12 cellular contexts compared by ENCODE assay signal in the genomic region with DNA sequence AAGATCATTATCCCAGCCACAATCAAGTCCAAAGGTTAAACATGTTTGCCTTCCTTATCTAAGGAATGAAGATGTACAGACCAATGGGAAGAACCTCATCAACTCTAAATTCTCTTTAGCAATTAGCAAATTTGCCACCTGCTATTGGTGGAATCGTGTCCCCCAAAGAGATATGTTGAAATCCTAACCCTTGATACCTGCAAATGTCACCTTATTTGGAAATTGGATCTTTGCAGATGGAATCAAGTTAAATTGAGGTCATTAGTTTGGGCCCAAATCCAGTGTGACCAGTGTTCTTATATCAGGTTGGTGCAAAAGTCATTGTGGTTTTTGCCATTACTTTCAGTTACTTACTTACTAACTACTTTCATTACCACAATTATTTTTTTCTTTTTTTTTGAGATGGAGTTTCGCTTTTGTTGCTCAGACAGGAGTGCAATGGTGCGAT. TPM values are rescaled to one million over a fixed set of nuclear protein-coding genes. Genes with fewer than 3 reads are reported as not detected.
DNase-seq lines count a peak whose midpoint lies in the region; ATAC-seq, FAIRE-seq and TF ChIP-seq lines count a peak whose summit lies in the region.
"Had no signal": no experiment of that assay in that cellular context is flagged by ENCODE, and none has a peak within 500 bp of the region (broad histone marks: within the 10 kb centered on the region; RNA-seq: fewer than 3 reads in every experiment).

No MANE protein-coding gene starts in this region.

- H3K27me3 ChIP-seq in K562 (ENCODE audit: control insufficient read depth in 2 of 2, insufficient read depth in 2 of 2, low read length in 2 of 2) (no peaks in the 10 kb centered on the region; a peak in 1 of 5 replicates), Peyer's patch (no peaks in the 10 kb centered on the region)
- H3K27me3 ChIP-seq: neutrophil had no signal

- intact Hi-C loops in K562 (cut with micrococcal nuclease): no loop called here

- no peak for TF ChIP-seq EP300 in K562 (IDR thresholded peaks at IDR 0.05; ENCODE audit: low read length)

- TF ChIP-seq RAD21 in K562 (CRISPR knock-in tag; conservative IDR thresholded peaks at IDR 0.05 in 1 of 2, IDR thresholded peaks at IDR 0.05 in 1 of 2): no peak

- no peaks in the 10 kb centered on the region for H3K79me2 ChIP-seq in K562 (ENCODE audit: control insufficient read depth, insufficient read depth, low read length)

- H3K4me2 ChIP-seq in K562 (ENCODE audit: insufficient read depth, low read length): no peak overlapping the region

- no peak for FAIRE-seq in K562 (lab: Jason Lieb, UNC)

- H3K4me3 Mint-ChIP-seq in HFFc6: no peak overlapping the region
- H3K4me3 Mint-ChIP-seq: activated naive CD4-positive, alpha-beta T cell treated with anti-CD3 and anti-CD28 coated beads, Interleukin-2, amount 50 U/mL, for 24 hours had no signal

- ATAC-seq in GM18498 (IDR thresholded peaks at IDR 0.05; ENCODE audit: unreplicated experiment) (peak; percentile 80), GM21381 (IDR thresholded peaks at IDR 0.05; ENCODE audit: unreplicated experiment) (peak; percentile 73), HG03066 (IDR thresholded peaks at IDR 0.05; ENCODE audit: low read depth, unreplicated experiment) (peak; percentile 70), K562 (no peak)

- no peaks in the 10 kb centered on the region for H3K36me3 ChIP-seq in K562 (ENCODE audit: control insufficient read depth, insufficient read depth, low read length)
- no peaks in the 10 kb centered on the region for H3K36me3 ChIP-seq in Peyer's patch
- H3K36me3 ChIP-seq: neutrophil had no signal

- DNase-seq in K562 (ENCODE audit: extremely low read depth in 1 of 4, low spot score in 3 of 4): no peak
- DNase-seq in GM03348 (ENCODE audit: low spot score): no peak
- no peak for DNase-seq in Peyer's patch
- DNase-seq in HFFc6: no peak
- DNase-seq in NCI-H146 treated with DMSO at 0.1 percent for 48 hours (lab: John Stamatoyannopoulos, UW; ENCODE audit: unreplicated experiment): no peak
- DNase-seq: foreskin fibroblast, NCI-H1048 had no signal

- no peaks in the 10 kb centered on the region for H4K20me1 ChIP-seq in K562 (replicated peaks; ENCODE audit: control insufficient read depth, insufficient read depth, low read length)

- no peak overlapping the region for H3K9ac ChIP-seq in K562 (ENCODE audit: insufficient read depth in 1 of 2, low read depth in 2 of 2, low read length in 2 of 2)

- H3K27ac Mint-ChIP-seq in HFFc6: no peak overlapping the region
- H3K27ac Mint-ChIP-seq: activated naive CD4-positive, alpha-beta T cell treated with anti-CD3 and anti-CD28 coated beads, Interleukin-2, amount 50 U/mL, for 24 hours had no signal

- H3K4me1 Mint-ChIP-seq in HFFc6 (ENCODE audit: low read depth): peaks cover 6% of the 10 kb centered on the region
- H3K4me1 Mint-ChIP-seq: activated naive CD4-positive, alpha-beta T cell treated with anti-CD3 and anti-CD28 coated beads, Interleukin-2, amount 50 U/mL, for 24 hours had no signal

- POLR2A ChIA-PET in K562 (lab: Yijun Ruan, JAX): interaction anchor here (0.6 to 1.0 kb wide), 2 partner anchors 30 to 39 kb away, joined by 3 read pairs; no protein-coding TSS in a partner anchor

- in situ Hi-C loops in K562 (cut with MboI): no loop called here

- H2AFZ ChIP-seq in K562 (ENCODE audit: low read depth, low read length): no peak overlapping the region

- H3K9me3 ChIP-seq in K562 (replicated peaks; ENCODE audit: control insufficient read depth, insufficient read depth, low read depth, low read length) (no peaks in the 10 kb centered on the region), Peyer's patch (no peaks in the 10 kb centered on the region)
- H3K9me3 ChIP-seq: neutrophil had no signal

- WGBS in K562 (ENCODE audit: insufficient coverage, low coverage, missing lambda C conversion rate): 21% methylated on average over 3 of the region's 3 CpGs

- H3K4me1 ChIP-seq in K562 (replicated peaks in 1 of 2; ENCODE audit: control insufficient read depth in 2 of 2, insufficient read depth in 2 of 2, low read length in 2 of 2) (peaks cover 0 to 14% of the 10 kb centered on the region in 2 experiments; a peak in 3 of 5 replicates), Peyer's patch (peaks cover 0 to 4% (median 0%) of the 10 kb centered on the region in 4 donors)

- CTCF ChIA-PET in K562 (lab: Yijun Ruan, JAX; ENCODE audit: low intra/inter-chr PET ratio): interaction anchor here (0.6 kb wide), 1 partner anchor 398 kb away, joined by 4 read pairs; no protein-coding TSS in a partner anchor

- BruUV-seq in K562 (replicated peaks; lab: Mats Ljungman, UMichigan): no TSS peak

- no peaks in the 10 kb centered on the region for H3K9me1 ChIP-seq in K562 (ENCODE audit: control insufficient read depth, insufficient read depth, low read length)

- H3K36me3 Mint-ChIP-seq in HFFc6 (ENCODE audit: low read depth): no peaks in the 10 kb centered on the region
- H3K36me3 Mint-ChIP-seq: activated naive CD4-positive, alpha-beta T cell treated with anti-CD3 and anti-CD28 coated beads, Interleukin-2, amount 50 U/mL, for 24 hours had no signal

- TF ChIP-seq POLR2A in K562 (conservative IDR thresholded peaks at IDR 0.05): no peak
- no peak for TF ChIP-seq POLR2A in Peyer's patch (IDR thresholded peaks at IDR 0.05)

- no peaks in the 10 kb centered on the region for H3K9me3 Mint-ChIP-seq in HFFc6
- H3K9me3 Mint-ChIP-seq: activated naive CD4-positive, alpha-beta T cell treated with anti-CD3 and anti-CD28 coated beads, Interleukin-2, amount 50 U/mL, for 24 hours had no signal

- H3K27ac ChIP-seq in K562 (ENCODE audit: extremely low read depth, low read depth, low read length) (no peak overlapping the region), Peyer's patch (peak overlapping the region in 1 of 4 donors; percentile 63)
- H3K27ac ChIP-seq: neutrophil had no signal

- peaks cover 14% of the 10 kb centered on the region for H3K27me3 Mint-ChIP-seq in HFFc6 (ENCODE audit: insufficient read depth)

- H3K4me3 ChIP-seq in K562 (no peak overlapping the region), Peyer's patch (no peak overlapping the region)

- TF ChIP-seq CTCF in K562 (IDR thresholded peaks at IDR 0.05 in 2 of 3, conservative IDR thresholded peaks at IDR 0.05 in 1 of 3; ENCODE audit: insufficient read depth in 2 of 3, low read depth in 1 of 3, low read length in 3 of 3) (no peak), Peyer's patch (IDR thresholded peaks at IDR 0.05) (no peak), HFFc6 (IDR thresholded peaks at IDR 0.05) (no peak)

TF ChIP-seq in K562, 482 proteins besides CTCF, POLR2A, EP300 and RAD21 (continues in another document):
- 0 out of 2 replicates have a peak, but pooled peaks have one; percentile 28 for TF ChIP-seq ZNF3 (CRISPR knock-in tag; IDR thresholded peaks at IDR 0.05)
- no peak for TF ChIP-seq POLR2G (IDR thresholded peaks at IDR 0.05; ENCODE audit: low read depth, low read length)
- no peak for TF ChIP-seq CXXC5 (CRISPR knock-in tag; IDR thresholded peaks at IDR 0.05)
- no peak for TF ChIP-seq NKRF (IDR thresholded peaks at IDR 0.05; ENCODE audit: borderline replicate concordance)
- TF ChIP-seq, protein P1, sequence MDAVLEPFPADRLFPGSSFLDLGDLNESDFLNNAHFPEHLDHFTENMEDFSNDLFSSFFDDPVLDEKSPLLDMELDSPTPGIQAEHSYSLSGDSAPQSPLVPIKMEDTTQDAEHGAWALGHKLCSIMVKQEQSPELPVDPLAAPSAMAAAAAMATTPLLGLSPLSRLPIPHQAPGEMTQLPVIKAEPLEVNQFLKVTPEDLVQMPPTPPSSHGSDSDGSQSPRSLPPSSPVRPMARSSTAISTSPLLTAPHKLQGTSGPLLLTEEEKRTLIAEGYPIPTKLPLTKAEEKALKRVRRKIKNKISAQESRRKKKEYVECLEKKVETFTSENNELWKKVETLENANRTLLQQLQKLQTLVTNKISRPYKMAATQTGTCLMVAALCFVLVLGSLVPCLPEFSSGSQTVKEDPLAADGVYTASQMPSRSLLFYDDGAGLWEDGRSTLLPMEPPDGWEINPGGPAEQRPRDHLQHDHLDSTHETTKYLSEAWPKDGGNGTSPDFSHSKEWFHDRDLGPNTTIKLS (IDR thresholded peaks at IDR 0.05; ENCODE audit: borderline replicate concordance, low read depth): no peak

RNA-seq across cellular contexts. Expression of gene KLHL31, which starts 31.3 kb away (rescaled TPM):
- not detected in 2 replicates for total RNA-seq in K562 (2011; cell fraction: chromatin; rRNA removed; ENCODE audit: low replicate concordance)
- not detected in 2 replicates for total RNA-seq in K562 (2011; cell fraction: nucleolus; rRNA removed)
- not detected in 2 replicates for total RNA-seq in K562 (2011; cell fraction: nucleoplasm; rRNA removed)
- total RNA-seq in K562 (2014; rRNA removed): not detected in 2 replicates
- total RNA-seq in K562 (2014; rRNA removed; fragmentation: Illumina TruSeq; extraction: Trizol): not detected in 2 replicates
- total RNA-seq in K562 (2015; rRNA removed; fragmentation: Illumina TruSeq; extraction: Trizol): not detected in 2 replicates
- total RNA-seq in K562 (2021): not detected in 2 replicates
- not detected in 2 replicates for polyA plus RNA-seq in K562 (2011; rRNA removed)
- not detected in 2 replicates for polyA plus RNA-seq in K562 (2011; cell fraction: cytosol; rRNA removed)
- not detected in 2 replicates for polyA plus RNA-seq in K562 (2011; cell fraction: nucleus; rRNA removed)
- polyA plus RNA-seq in K562 (2012): not detected in 2 replicates
- polyA plus RNA-seq in K562 (2014; fragmentation: Illumina TruSeq; extraction: Trizol): not detected in 2 replicates
- polyA plus RNA-seq in K562 (2014; fragmentation: Nextera tagmentation; extraction: Ambion mirVana): not detected
- polyA plus RNA-seq in K562 (2014; rRNA removed): not detected in 2 replicates
- polyA minus RNA-seq in K562 (2011; rRNA and poly(A)+ RNA removed): not detected in 2 replicates
- not detected in 2 replicates for polyA minus RNA-seq in K562 (2011; cell fraction: cytosol; rRNA and poly(A)+ RNA removed)
- polyA minus RNA-seq in K562 (2011; cell fraction: nucleus; rRNA and poly(A)+ RNA removed): not detected in 2 replicates
- 1 to 10 TPM in 1 of 4 donors, under 1 TPM in 3; 0.53 to 1.2 (median 0.68) TPM for total RNA-seq in Peyer's patch
- total RNA-seq in HFFc6 (2021; fragmentation: NEBNext Ultra II Directional; extraction: Animal tissue kit (Norgen Biotek cat#: 25700)): not detected
